In the genomic region with DNA sequence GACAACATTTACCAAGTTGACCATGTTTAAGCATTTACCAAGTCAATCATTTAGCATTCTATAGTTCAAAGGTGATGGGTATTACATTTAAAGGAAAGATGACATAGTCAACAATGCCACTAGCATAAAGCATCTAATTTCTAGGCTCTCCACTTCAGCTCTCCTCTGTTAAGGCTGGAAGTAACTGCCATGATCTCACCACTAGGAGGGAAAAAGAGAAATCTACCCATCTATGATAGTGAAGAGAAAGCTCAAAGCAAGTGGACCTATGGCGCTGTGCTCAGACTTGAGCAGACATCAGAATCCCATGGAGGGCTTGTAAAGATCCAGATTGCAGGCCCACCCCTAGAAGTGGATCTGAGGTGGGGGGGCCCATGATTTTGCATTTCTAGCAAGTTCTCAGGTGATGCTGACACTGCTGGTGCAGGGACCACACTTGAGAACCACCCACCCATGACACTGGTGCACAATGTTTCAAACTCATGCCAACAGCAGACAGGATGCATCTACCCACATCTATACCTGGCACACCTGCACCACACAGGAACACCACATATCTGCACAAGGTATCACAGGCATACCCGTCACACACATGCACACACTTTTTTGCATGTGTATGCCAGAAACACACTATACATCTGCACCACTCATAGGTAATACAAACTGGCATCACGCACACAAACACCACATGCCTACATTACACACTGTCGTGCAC, we compare ENCODE assay signal across 1 cellular context.
TF ChIP-seq lines count a peak whose summit lies in the region.

No MANE protein-coding gene starts in this region.

TF ChIP-seq in IMR-90, 13 proteins besides CTCF, POLR2A, EP300 and RAD21 (continued from another document):
- TF ChIP-seq NFE2L2 (IDR thresholded peaks at IDR 0.05; ENCODE audit: low read depth, low read length), result no peak
- no peak for TF ChIP-seq CHD1 (IDR thresholded peaks at IDR 0.05; ENCODE audit: low read depth, low read length)
- no peak for TF ChIP-seq BHLHE40 (IDR thresholded peaks at IDR 0.05; ENCODE audit: low read depth, low read length)
- TF ChIP-seq, protein P1, sequence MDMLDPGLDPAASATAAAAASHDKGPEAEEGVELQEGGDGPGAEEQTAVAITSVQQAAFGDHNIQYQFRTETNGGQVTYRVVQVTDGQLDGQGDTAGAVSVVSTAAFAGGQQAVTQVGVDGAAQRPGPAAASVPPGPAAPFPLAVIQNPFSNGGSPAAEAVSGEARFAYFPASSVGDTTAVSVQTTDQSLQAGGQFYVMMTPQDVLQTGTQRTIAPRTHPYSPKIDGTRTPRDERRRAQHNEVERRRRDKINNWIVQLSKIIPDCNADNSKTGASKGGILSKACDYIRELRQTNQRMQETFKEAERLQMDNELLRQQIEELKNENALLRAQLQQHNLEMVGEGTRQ (IDR thresholded peaks at IDR 0.05; ENCODE audit: low read depth, low read length), result no peak
- TF ChIP-seq FOS (IDR thresholded peaks at IDR 0.05; ENCODE audit: low read depth, low read length), result no peak
- TF ChIP-seq, protein P2, sequence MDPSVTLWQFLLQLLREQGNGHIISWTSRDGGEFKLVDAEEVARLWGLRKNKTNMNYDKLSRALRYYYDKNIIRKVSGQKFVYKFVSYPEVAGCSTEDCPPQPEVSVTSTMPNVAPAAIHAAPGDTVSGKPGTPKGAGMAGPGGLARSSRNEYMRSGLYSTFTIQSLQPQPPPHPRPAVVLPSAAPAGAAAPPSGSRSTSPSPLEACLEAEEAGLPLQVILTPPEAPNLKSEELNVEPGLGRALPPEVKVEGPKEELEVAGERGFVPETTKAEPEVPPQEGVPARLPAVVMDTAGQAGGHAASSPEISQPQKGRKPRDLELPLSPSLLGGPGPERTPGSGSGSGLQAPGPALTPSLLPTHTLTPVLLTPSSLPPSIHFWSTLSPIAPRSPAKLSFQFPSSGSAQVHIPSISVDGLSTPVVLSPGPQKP (IDR thresholded peaks at IDR 0.05; ENCODE audit: borderline replicate concordance, low read depth, low read length), result no peak
- no peak for TF ChIP-seq RFX5 (IDR thresholded peaks at IDR 0.05; ENCODE audit: low read depth, low read length)
- no peak for TF ChIP-seq MXI1 (IDR thresholded peaks at IDR 0.05; ENCODE audit: borderline replicate concordance, low read depth, low read length)
- no peak for TF ChIP-seq MAZ (IDR thresholded peaks at IDR 0.05; ENCODE audit: borderline replicate concordance, low read depth, low read length)
- TF ChIP-seq CEBPB (IDR thresholded peaks at IDR 0.05; ENCODE audit: low read depth, low read length), result no peak
